Comparison of ENCODE assay signal across 36 cellular contexts in the genomic region with DNA sequence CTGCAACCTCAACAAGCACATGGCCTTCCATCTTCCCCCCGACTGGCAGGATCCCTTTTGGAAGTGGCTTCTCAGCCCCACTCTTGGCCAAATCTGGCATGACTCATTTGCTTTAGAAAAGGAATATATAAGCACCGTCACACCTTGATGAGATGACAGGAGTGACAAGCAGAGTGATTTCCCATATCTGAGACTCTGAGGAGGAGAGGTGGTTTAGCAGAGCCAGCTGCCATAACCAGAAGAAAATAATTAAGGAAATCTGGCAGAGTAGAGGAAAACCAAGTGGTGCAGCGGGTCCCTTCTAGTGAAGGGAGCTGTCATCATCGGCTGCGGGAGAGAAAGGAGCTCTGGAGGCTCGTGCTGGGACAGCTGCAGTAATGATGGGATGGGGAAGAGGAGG.
"Had no signal": no experiment of that assay in that cellular context is flagged by ENCODE, and none has a peak within 500 bp of the region (broad histone marks: within the 10 kb centered on the region; RNA-seq: fewer than 3 reads in every experiment).

No MANE protein-coding gene starts in this region.

- H3K27ac ChIP-seq: ascending aorta, brain microvascular endothelial cell, breast epithelium, WERI-Rb-1 had no signal

- H3K27ac Mint-ChIP-seq: activated CD4-positive, alpha-beta memory T cell treated with anti-CD3 and anti-CD28 coated beads, Interleukin-2, amount 10 ng/mL, durations not matched to agents 7 days and 5 days; activated CD4-positive, alpha-beta T cell treated with anti-CD3 and anti-CD28 coated beads for 36 hours; activated CD4-positive, alpha-beta T cell treated with anti-CD3 and anti-CD28 coated beads, Interleukin-2, amount 10 ng/mL, durations not matched to agents 7 days and 5 days; activated CD8-positive, alpha-beta memory T cell treated with anti-CD3 and anti-CD28 coated beads, Interleukin-2, amount 10 ng/mL, durations not matched to agents 7 days and 5 days; activated CD8-positive, alpha-beta T cell treated with anti-CD3 and anti-CD28 coated beads, Interleukin-2, amount 10 ng/mL, durations not matched to agents 7 days and 5 days; activated naive CD4-positive, alpha-beta T cell treated with anti-CD3 and anti-CD28 coated beads, Interleukin-2, amount 10 ng/mL, durations not matched to agents 7 days and 5 days; activated naive CD4-positive, alpha-beta T cell treated with anti-CD3 and anti-CD28 coated beads, Interleukin-2, amount 50 U/mL, for 24 hours; activated naive CD8-positive, alpha-beta T cell; activated naive CD8-positive, alpha-beta T cell treated with anti-CD3 and anti-CD28 coated beads, Interleukin-2, amount 10 ng/mL, durations not matched to agents 7 days and 5 days; activated naive CD8-positive, alpha-beta T cell treated with anti-CD3 and anti-CD28 coated beads, Interleukin-2, amount 50 U/mL, for 24 hours; activated T-cell treated with anti-CD3 and anti-CD28 coated beads, Interleukin-2, amount 50 U/mL, for 24 hours; activated T-helper 2 cell treated with anti-CD3 and anti-CD28 coated beads, Interferon-gamma antibody, Interleukin-2, Interleukin-4, amounts not matched to agents 10 μg/mL and 5 μg/mL and 100 μg/mL, durations not matched to agents 14 hours and 24 hours and 36 hours; T-helper 1 cell treated with Interleukin-12 subunit alpha and Interleukin-12 subunit beta and Interleukin-4 antibody, amounts not matched to agents 30 μg/mL and 1 μg/mL, for 36 hours; T-helper 2 cell treated with Interferon-gamma antibody and Interleukin-4, amounts not matched to agents 5 μg/mL and 100 μg/mL, for 36 hours; WTC11 had no signal

- DNase-seq: activated CD4-positive, alpha-beta memory T cell treated with anti-CD3 and anti-CD28 coated beads, Interleukin-2, amount 10 ng/mL, durations not matched to agents 7 days and 5 days; activated CD4-positive, alpha-beta T cell treated with anti-CD3 and anti-CD28 coated beads for 1 hour; activated CD4-positive, alpha-beta T cell treated with anti-CD3 and anti-CD28 coated beads for 36 hours; activated CD4-positive, alpha-beta T cell treated with anti-CD3 and anti-CD28 coated beads for 48 hours; activated CD4-positive, alpha-beta T cell treated with anti-CD3 and anti-CD28 coated beads, Interleukin-2, amount 10 ng/mL, durations not matched to agents 7 days and 5 days; activated CD4-positive, alpha-beta T cell treated with anti-CD3 and anti-CD28 coated beads, Interleukin-2, amount 50 U/mL, for 48 hours; activated CD4-positive, CD25-positive, alpha-beta regulatory T cell; activated CD8-positive, alpha-beta memory T cell treated with anti-CD3 and anti-CD28 coated beads for 24 hours; activated CD8-positive, alpha-beta memory T cell treated with anti-CD3 and anti-CD28 coated beads, Interleukin-2, amount 10 ng/mL, durations not matched to agents 7 days and 5 days; activated CD8-positive, alpha-beta memory T cell treated with anti-CD3 and anti-CD28 coated beads, Interleukin-2, amount 50 U/mL, for 48 hours; activated CD8-positive, alpha-beta T cell treated with anti-CD3 and anti-CD28 coated beads, Interleukin-2, amount 10 ng/mL, durations not matched to agents 7 days and 5 days; activated effector memory CD4-positive, alpha-beta T cell treated with Interleukin-2 at 50 U/mL for 16 hours; activated gamma-delta T cell; activated naive CD4-positive, alpha-beta T cell treated with anti-CD3 and anti-CD28 coated beads, Interleukin-2, amount 10 ng/mL, durations not matched to agents 7 days and 5 days; activated naive CD4-positive, alpha-beta T cell treated with Interleukin-2 at 50 U/mL for 16 hours; activated naive CD8-positive, alpha-beta T cell treated with anti-CD3 and anti-CD28 coated beads, Interleukin-2, amount 10 ng/mL, durations not matched to agents 7 days and 5 days; activated naive CD8-positive, alpha-beta T cell treated with anti-CD3 and anti-CD28 coated beads, Interleukin-2, amount 50 U/mL, for 24 hours; activated T-cell treated with anti-CD3 and anti-CD28 coated beads, Interleukin-2, amount 50 U/mL, for 24 hours; activated T-cell treated with anti-CD3 and anti-CD28 coated beads, Interleukin-2, amount 50 U/mL, for 48 hours; amygdala; anterior cingulate cortex; brain microvascular endothelial cell; central memory CD4-positive, alpha-beta T cell; T-helper 1 cell; T-helper 2 cell; T-helper 9 cell had no signal

- ATAC-seq: activated CD4-positive, alpha-beta T cell treated with anti-CD3 and anti-CD28 coated beads for 36 hours; activated CD4-positive, CD25-positive, alpha-beta regulatory T cell treated with anti-CD3 and anti-CD28 coated beads, Interleukin-2, amount 50 U/mL, for 24 hours; activated CD8-positive, alpha-beta memory T cell treated with anti-CD3 and anti-CD28 coated beads, Interleukin-2, amount 10 ng/mL, durations not matched to agents 7 days and 5 days; activated CD8-positive, alpha-beta T cell treated with anti-CD3 and anti-CD28 coated beads, Interleukin-2, amount 10 ng/mL, durations not matched to agents 7 days and 5 days; activated naive CD8-positive, alpha-beta T cell treated with anti-CD3 and anti-CD28 coated beads, Interleukin-2, amount 50 U/mL, for 24 hours; WTC11 had no signal

- H3K27me3 Mint-ChIP-seq: activated CD4-positive, alpha-beta T cell treated with anti-CD3 and anti-CD28 coated beads, Interleukin-2, amount 10 ng/mL, durations not matched to agents 7 days and 5 days; activated CD8-positive, alpha-beta memory T cell treated with anti-CD3 and anti-CD28 coated beads, Interleukin-2, amount 10 ng/mL, durations not matched to agents 7 days and 5 days; activated naive CD4-positive, alpha-beta T cell treated with anti-CD3 and anti-CD28 coated beads, Interleukin-2, amount 10 ng/mL, durations not matched to agents 7 days and 5 days had no signal

- H3K36me3 Mint-ChIP-seq: activated CD8-positive, alpha-beta memory T cell treated with anti-CD3 and anti-CD28 coated beads, Interleukin-2, amount 10 ng/mL, durations not matched to agents 7 days and 5 days; activated naive CD4-positive, alpha-beta T cell treated with anti-CD3 and anti-CD28 coated beads, Interleukin-2, amount 10 ng/mL, durations not matched to agents 7 days and 5 days; activated naive CD4-positive, alpha-beta T cell treated with anti-CD3 and anti-CD28 coated beads, Interleukin-2, amount 50 U/mL, for 24 hours; activated naive CD8-positive, alpha-beta T cell; activated naive CD8-positive, alpha-beta T cell treated with anti-CD3 and anti-CD28 coated beads, Interleukin-2, amount 10 ng/mL, durations not matched to agents 7 days and 5 days; WTC11 had no signal

- H3K9me3 Mint-ChIP-seq: activated CD4-positive, alpha-beta memory T cell treated with anti-CD3 and anti-CD28 coated beads, Interleukin-2, amount 10 ng/mL, durations not matched to agents 7 days and 5 days; activated CD4-positive, alpha-beta T cell treated with anti-CD3 and anti-CD28 coated beads, Interleukin-2, amount 10 ng/mL, durations not matched to agents 7 days and 5 days; activated naive CD4-positive, alpha-beta T cell treated with anti-CD3 and anti-CD28 coated beads, Interleukin-2, amount 10 ng/mL, durations not matched to agents 7 days and 5 days; activated naive CD4-positive, alpha-beta T cell treated with anti-CD3 and anti-CD28 coated beads, Interleukin-2, amount 50 U/mL, for 24 hours; activated naive CD8-positive, alpha-beta T cell treated with anti-CD3 and anti-CD28 coated beads, Interleukin-2, amount 10 ng/mL, durations not matched to agents 7 days and 5 days; activated naive CD8-positive, alpha-beta T cell treated with anti-CD3 and anti-CD28 coated beads, Interleukin-2, amount 50 U/mL, for 24 hours; activated T-cell treated with anti-CD3 and anti-CD28 coated beads, Interleukin-2, amount 50 U/mL, for 24 hours; activated T-helper 2 cell treated with anti-CD3 and anti-CD28 coated beads, Interferon-gamma antibody, Interleukin-2, Interleukin-4, amounts not matched to agents 10 μg/mL and 5 μg/mL and 100 μg/mL, durations not matched to agents 14 hours and 24 hours and 36 hours; T-helper 1 cell treated with Interleukin-12 subunit alpha and Interleukin-12 subunit beta and Interleukin-4 antibody, amounts not matched to agents 30 μg/mL and 1 μg/mL, for 36 hours; T-helper 2 cell treated with Interferon-gamma antibody and Interleukin-4, amounts not matched to agents 5 μg/mL and 100 μg/mL, for 36 hours; WTC11 had no signal

- H3K4me3 Mint-ChIP-seq: activated CD4-positive, alpha-beta memory T cell treated with anti-CD3 and anti-CD28 coated beads, Interleukin-2, amount 10 ng/mL, durations not matched to agents 7 days and 5 days; activated CD4-positive, alpha-beta T cell treated with anti-CD3 and anti-CD28 coated beads for 36 hours; activated CD4-positive, alpha-beta T cell treated with anti-CD3 and anti-CD28 coated beads, Interleukin-2, amount 10 ng/mL, durations not matched to agents 7 days and 5 days; activated CD8-positive, alpha-beta memory T cell treated with anti-CD3 and anti-CD28 coated beads, Interleukin-2, amount 10 ng/mL, durations not matched to agents 7 days and 5 days; activated CD8-positive, alpha-beta T cell treated with anti-CD3 and anti-CD28 coated beads, Interleukin-2, amount 10 ng/mL, durations not matched to agents 7 days and 5 days; activated naive CD4-positive, alpha-beta T cell treated with anti-CD3 and anti-CD28 coated beads, Interleukin-2, amount 10 ng/mL, durations not matched to agents 7 days and 5 days; activated naive CD4-positive, alpha-beta T cell treated with anti-CD3 and anti-CD28 coated beads, Interleukin-2, amount 50 U/mL, for 24 hours; activated naive CD8-positive, alpha-beta T cell; activated naive CD8-positive, alpha-beta T cell treated with anti-CD3 and anti-CD28 coated beads, Interleukin-2, amount 10 ng/mL, durations not matched to agents 7 days and 5 days; activated naive CD8-positive, alpha-beta T cell treated with anti-CD3 and anti-CD28 coated beads, Interleukin-2, amount 50 U/mL, for 24 hours; activated T-cell treated with anti-CD3 and anti-CD28 coated beads, Interleukin-2, amount 50 U/mL, for 24 hours; T-helper 1 cell treated with Interleukin-12 subunit alpha and Interleukin-12 subunit beta and Interleukin-4 antibody, amounts not matched to agents 30 μg/mL and 1 μg/mL, for 36 hours; T-helper 2 cell treated with Interferon-gamma antibody and Interleukin-4, amounts not matched to agents 5 μg/mL and 100 μg/mL, for 36 hours; WTC11 had no signal

- H3K4me1 Mint-ChIP-seq: activated CD4-positive, alpha-beta memory T cell treated with anti-CD3 and anti-CD28 coated beads, Interleukin-2, amount 10 ng/mL, durations not matched to agents 7 days and 5 days; activated CD4-positive, alpha-beta T cell treated with anti-CD3 and anti-CD28 coated beads for 36 hours; activated CD4-positive, alpha-beta T cell treated with anti-CD3 and anti-CD28 coated beads, Interleukin-2, amount 10 ng/mL, durations not matched to agents 7 days and 5 days; activated CD8-positive, alpha-beta memory T cell treated with anti-CD3 and anti-CD28 coated beads, Interleukin-2, amount 10 ng/mL, durations not matched to agents 7 days and 5 days; activated naive CD4-positive, alpha-beta T cell treated with anti-CD3 and anti-CD28 coated beads, Interleukin-2, amount 10 ng/mL, durations not matched to agents 7 days and 5 days; activated naive CD4-positive, alpha-beta T cell treated with anti-CD3 and anti-CD28 coated beads, Interleukin-2, amount 50 U/mL, for 24 hours; activated naive CD8-positive, alpha-beta T cell treated with anti-CD3 and anti-CD28 coated beads, Interleukin-2, amount 10 ng/mL, durations not matched to agents 7 days and 5 days; activated naive CD8-positive, alpha-beta T cell treated with anti-CD3 and anti-CD28 coated beads, Interleukin-2, amount 50 U/mL, for 24 hours had no signal
